Comparison of ENCODE assay signal across 9 cellular contexts in the genomic region with DNA sequence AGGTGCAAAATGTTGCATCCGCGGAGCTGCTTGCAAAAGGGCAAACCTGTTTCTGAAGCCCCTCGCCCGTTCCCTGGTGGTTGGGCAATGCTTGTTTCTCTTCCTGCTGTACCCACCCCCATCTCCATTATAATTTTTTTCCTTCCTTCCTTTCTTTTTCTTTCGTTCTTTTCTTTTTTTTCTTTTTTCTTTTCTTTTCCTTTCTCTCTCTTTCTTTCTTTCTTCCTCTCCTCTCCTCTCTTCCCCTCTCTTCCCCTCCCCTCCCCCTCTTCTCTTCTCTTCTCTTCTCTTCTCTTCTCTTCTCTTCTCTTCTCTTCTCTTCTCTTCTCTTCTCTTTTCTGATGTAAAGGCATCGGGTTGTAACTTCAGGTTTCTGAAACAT.
DNase-seq lines count a peak whose midpoint lies in the region; ATAC-seq and TF ChIP-seq lines count a peak whose summit lies in the region.
"Had no signal": no experiment of that assay in that cellular context is flagged by ENCODE, and none has a peak within 500 bp of the region (broad histone marks: within the 10 kb centered on the region; RNA-seq: fewer than 3 reads in every experiment).

No MANE protein-coding gene starts in this region.

- no peaks in the 10 kb centered on the region for H4K20me1 ChIP-seq in BLaER1
- H4K20me1 ChIP-seq in mammary epithelial cell (ENCODE audit: insufficient read depth, low read length): no peaks in the 10 kb centered on the region

- H3K27me3 Mint-ChIP-seq in IgD-negative memory B cell: peaks cover 16% of the 10 kb centered on the region
- H3K27me3 Mint-ChIP-seq in natural killer cell (ENCODE audit: low read depth in 2 of 2): no peaks in the 10 kb centered on the region

- H3K36me3 Mint-ChIP-seq in IgD-negative memory B cell: no peaks in the 10 kb centered on the region
- H3K36me3 Mint-ChIP-seq in natural killer cell: no peaks in the 10 kb centered on the region

- H3K4me3 Mint-ChIP-seq in IgD-negative memory B cell: peak overlapping the region in 3 of 4 donors; percentile 25 to 76 (median 54)
- peak overlapping the region; percentile 61 for H3K4me3 Mint-ChIP-seq in natural killer cell

- intact Hi-C loops in mammary epithelial cell (cut with micrococcal nuclease): loop anchor here (10.0 kb wide), 2 partner anchors 278 to 458 kb away; a partner anchor contains a TSS
- intact Hi-C loops in natural killer cell (cut with micrococcal nuclease): loop anchor here (1.0 to 2.0 kb wide), 5 partner anchors 32 to 278 kb away; a partner anchor contains a TSS
- intact Hi-C loops in left colon (cut with DNase I, micrococcal nuclease): no loop called here

- H3K9ac ChIP-seq in BLaER1 (no peak overlapping the region), mammary epithelial cell (ENCODE audit: insufficient read depth, low read length) (no peak overlapping the region)

- CTCF ChIA-PET in mammary epithelial cell (lab: Charles Lee; ENCODE audit: low non-redundant PET): no interaction called here

- peaks cover 22% of the 10 kb centered on the region for H3K4me1 ChIP-seq in BLaER1
- H3K4me1 ChIP-seq in mammary epithelial cell (ENCODE audit: insufficient read depth, low read length): peaks cover 9% of the 10 kb centered on the region

- no peak for ATAC-seq in natural killer cell
- ATAC-seq in left colon: no peak
- ATAC-seq in HG02763 (IDR thresholded peaks at IDR 0.05; ENCODE audit: unreplicated experiment): no peak
- no peak for ATAC-seq in GM21737 (IDR thresholded peaks at IDR 0.05; ENCODE audit: unreplicated experiment)

- H3K27ac Mint-ChIP-seq in IgD-negative memory B cell: peak overlapping the region in 2 of 3 donors; percentile 42 to 84
- H3K27ac Mint-ChIP-seq in natural killer cell: peak overlapping the region; percentile 73 to 89

- H3K36me3 ChIP-seq in BLaER1: no peaks in the 10 kb centered on the region
- H3K36me3 ChIP-seq in mammary epithelial cell (ENCODE audit: insufficient read depth, low read length): no peaks in the 10 kb centered on the region

- H3K79me2 ChIP-seq in mammary epithelial cell (ENCODE audit: insufficient read depth, low read length): no peaks in the 10 kb centered on the region

- 60% methylated on average over 1 of the region's 6 CpGs for WGBS in mammary epithelial cell (ENCODE audit: low coverage, missing lambda C conversion rate)

- H3K9me3 ChIP-seq in BLaER1 (no peaks in the 10 kb centered on the region), mammary epithelial cell (replicated peaks; ENCODE audit: insufficient read depth, low read length) (no peaks in the 10 kb centered on the region)

- H3K27ac ChIP-seq in BLaER1: no peak overlapping the region
- no peak overlapping the region for H3K27ac ChIP-seq in mammary epithelial cell (ENCODE audit: insufficient read depth, low read depth, low read length)

- dilution Hi-C loops in mammary epithelial cell (cut with HindIII; ENCODE audit: low sequenced_read_pairs): no loop called here

- no peak for DNase-seq in mammary epithelial cell
- no peak for DNase-seq in natural killer cell
- no peak for DNase-seq in left colon
- no peak for DNase-seq in cerebellar cortex (ENCODE audit: low spot score)
- DNase-seq: NCI-H1436 treated with DMSO at 0.1 percent for 48 hours had no signal

- H3K27me3 ChIP-seq in BLaER1: no peaks in the 10 kb centered on the region
- peaks cover 2% of the 10 kb centered on the region for H3K27me3 ChIP-seq in mammary epithelial cell (ENCODE audit: insufficient read depth, low read length)

- in situ Hi-C loops in mammary epithelial cell (cut with MboI; ENCODE audit: low sequenced_read_pairs in 2 of 2): no loop called here

- H3K4me1 Mint-ChIP-seq in IgD-negative memory B cell: peaks cover 0 to 13% (median 2%) of the 10 kb centered on the region in 3 donors
- peaks cover 30 to 38% of the 10 kb centered on the region in 2 donors for H3K4me1 Mint-ChIP-seq in natural killer cell

- TF ChIP-seq CTCF in mammary epithelial cell (conservative IDR thresholded peaks at IDR 0.05 in 1 of 2, IDR thresholded peaks at IDR 0.05 in 1 of 2; ENCODE audit: extremely low read depth in 1 of 2, insufficient read depth in 1 of 2, low read depth in 1 of 2, low read length in 2 of 2) (no peak), natural killer cell (IDR thresholded peaks at IDR 0.05) (no peak)

- no TSS peak for BruUV-seq in mammary epithelial cell (replicated peaks; lab: Mats Ljungman, UMichigan)

- H3K4me3 ChIP-seq in BLaER1 (peak overlapping the region; percentile 61), mammary epithelial cell (replicated peaks in 1 of 3; ENCODE audit: insufficient read depth in 1 of 3, low read depth in 2 of 3, low read length in 3 of 3) (peak overlapping the region; percentile 24 to 47 (median 38))

- H3K9me3 Mint-ChIP-seq in IgD-negative memory B cell: peaks cover 0 to 5% (median 4%) of the 10 kb centered on the region in 3 donors
- H3K9me3 Mint-ChIP-seq in natural killer cell: no peaks in the 10 kb centered on the region

- H2AFZ ChIP-seq in mammary epithelial cell (ENCODE audit: low read depth, low read length): peak overlapping the region; percentile 90

- peak overlapping the region; percentile 97 for H3K4me2 ChIP-seq in BLaER1
- H3K4me2 ChIP-seq in mammary epithelial cell (ENCODE audit: insufficient read depth, low read depth, low read length): peak overlapping the region; percentile 97

Comparison
In these comparisons a context has a peak if more than half of its experiments do, and no peak if none do; other contexts are left out.
1. intact Hi-C loops: an anchor here in mammary epithelial cell (10.0 kb wide) and natural killer cell (1.0 to 2.0 kb wide); none called in left colon.